ENCODE assay signal across 15 cellular contexts in genomic region chr5:67548520-67549262, GRCh38.
DNase-seq lines count a peak whose midpoint lies in the region; ATAC-seq, FAIRE-seq and TF ChIP-seq lines count a peak whose summit lies in the region.
"Had no signal": no experiment of that assay in that cellular context is flagged by ENCODE, and none has a peak within 500 bp of the region (broad histone marks: within the 10 kb centered on the region; RNA-seq: fewer than 3 reads in every experiment).

No MANE protein-coding gene starts in this region.

- H3K27me3 ChIP-seq in duodenal mucosa (ENCODE audit: control insufficient read depth in 1 of 2, insufficient read depth in 2 of 2, low read length in 2 of 2) (no peaks in the 10 kb centered on the region), lower lobe of right lung (ENCODE audit: low read depth) (no peaks in the 10 kb centered on the region), upper lobe of left lung (no peaks in the 10 kb centered on the region), foreskin keratinocyte (no peaks in the 10 kb centered on the region)

- POLR2A ChIA-PET in activated naive CD8-positive, alpha-beta T cell treated with anti-CD3 and anti-CD28 coated beads, Interleukin-2, amount 10 ng/mL, durations not matched to agents 7 days and 5 days (lab: Charles Lee), result no interaction called here

- H3K4me1 ChIP-seq in duodenal mucosa (ENCODE audit: control insufficient read depth in 1 of 2, insufficient read depth in 2 of 2, low read length in 2 of 2) (peaks cover 10 to 30% of the 10 kb centered on the region in 2 donors), lower lobe of right lung (peaks cover 7% of the 10 kb centered on the region), upper lobe of left lung (peaks cover 0 to 13% (median 6%) of the 10 kb centered on the region in 4 donors), foreskin keratinocyte (no peaks in the 10 kb centered on the region)

- H3K4me1 Mint-ChIP-seq in activated naive CD8-positive, alpha-beta T cell treated with anti-CD3 and anti-CD28 coated beads, Interleukin-2, amount 10 ng/mL, durations not matched to agents 7 days and 5 days, result peaks cover 5% of the 10 kb centered on the region
- peaks cover 6% of the 10 kb centered on the region for H3K4me1 Mint-ChIP-seq in activated naive CD8-positive, alpha-beta T cell treated with anti-CD3 and anti-CD28 coated beads for 36 hours
- H3K4me1 Mint-ChIP-seq: GM23338 had no signal

- no peaks in the 10 kb centered on the region for H3K27me3 Mint-ChIP-seq in activated naive CD8-positive, alpha-beta T cell treated with anti-CD3 and anti-CD28 coated beads, Interleukin-2, amount 10 ng/mL, durations not matched to agents 7 days and 5 days
- H3K27me3 Mint-ChIP-seq in activated naive CD8-positive, alpha-beta T cell treated with anti-CD3 and anti-CD28 coated beads for 36 hours, result no peaks in the 10 kb centered on the region
- H3K27me3 Mint-ChIP-seq: activated naive CD8-positive, alpha-beta T cell had no signal

- peaks cover 8% of the 10 kb centered on the region for H3K9me3 Mint-ChIP-seq in activated naive CD8-positive, alpha-beta T cell treated with anti-CD3 and anti-CD28 coated beads, Interleukin-2, amount 10 ng/mL, durations not matched to agents 7 days and 5 days
- peaks cover 2% of the 10 kb centered on the region for H3K9me3 Mint-ChIP-seq in activated naive CD8-positive, alpha-beta T cell treated with anti-CD3 and anti-CD28 coated beads for 36 hours
- H3K9me3 Mint-ChIP-seq: GM23338 had no signal

- H3K27ac ChIP-seq in duodenal mucosa (ENCODE audit: low read depth, low read length) (no peak overlapping the region), lower lobe of right lung (peak overlapping the region; percentile 15), upper lobe of left lung (peak overlapping the region; percentile 15 to 59 (median 50)), foreskin keratinocyte (no peak overlapping the region)
- H3K27ac ChIP-seq: KMS-11 had no signal

- WGBS in upper lobe of left lung, 2 donors, result 69% methylated on average over 8 of the region's 8 CpGs

- H3K9me3 ChIP-seq in duodenal mucosa (ENCODE audit: control insufficient read depth in 1 of 2, low read length in 2 of 2) (no peaks in the 10 kb centered on the region), lower lobe of right lung (no peaks in the 10 kb centered on the region), upper lobe of left lung (no peaks in the 10 kb centered on the region)

- H3K36me3 Mint-ChIP-seq in activated naive CD8-positive, alpha-beta T cell treated with anti-CD3 and anti-CD28 coated beads, Interleukin-2, amount 10 ng/mL, durations not matched to agents 7 days and 5 days, result peaks cover 6% of the 10 kb centered on the region
- no peaks in the 10 kb centered on the region for H3K36me3 Mint-ChIP-seq in activated naive CD8-positive, alpha-beta T cell treated with anti-CD3 and anti-CD28 coated beads for 36 hours
- H3K36me3 Mint-ChIP-seq: activated naive CD8-positive, alpha-beta T cell had no signal

- H3K9ac ChIP-seq in duodenal mucosa (ENCODE audit: low read depth in 1 of 2, low read length in 2 of 2), result no peak overlapping the region
- H3K9ac ChIP-seq: KMS-11 had no signal

- no peak for FAIRE-seq in GM19239 (lab: Jason Lieb, UNC)
- FAIRE-seq: GM12878 had no signal

- H3K27ac Mint-ChIP-seq in activated naive CD8-positive, alpha-beta T cell treated with anti-CD3 and anti-CD28 coated beads, Interleukin-2, amount 10 ng/mL, durations not matched to agents 7 days and 5 days, result no peak overlapping the region
- no peak overlapping the region for H3K27ac Mint-ChIP-seq in activated naive CD8-positive, alpha-beta T cell treated with anti-CD3 and anti-CD28 coated beads for 36 hours
- H3K27ac Mint-ChIP-seq: activated naive CD8-positive, alpha-beta T cell; GM23338 had no signal

- H3K4me3 Mint-ChIP-seq in activated naive CD8-positive, alpha-beta T cell treated with anti-CD3 and anti-CD28 coated beads, Interleukin-2, amount 10 ng/mL, durations not matched to agents 7 days and 5 days, result peak overlapping the region; percentile 57
- no peak overlapping the region for H3K4me3 Mint-ChIP-seq in activated naive CD8-positive, alpha-beta T cell treated with anti-CD3 and anti-CD28 coated beads for 36 hours
- H3K4me3 Mint-ChIP-seq: activated naive CD8-positive, alpha-beta T cell; GM23338 had no signal

- no peak for TF ChIP-seq EP300 in upper lobe of left lung (IDR thresholded peaks at IDR 0.05)

- no peak for TF ChIP-seq POLR2A in upper lobe of left lung (IDR thresholded peaks at IDR 0.05)

- no peak for DNase-seq in activated naive CD8-positive, alpha-beta T cell treated with anti-CD3 and anti-CD28 coated beads, Interleukin-2, amount 10 ng/mL, durations not matched to agents 7 days and 5 days
- DNase-seq in activated naive CD8-positive, alpha-beta T cell treated with anti-CD3 and anti-CD28 coated beads for 36 hours, result no peak
- DNase-seq in lower lobe of right lung (no peak), upper lobe of left lung (no peak), DMS79 (lab: John Stamatoyannopoulos, UW) (no peak), GM19239 (ENCODE audit: insufficient read length, low spot score) (no peak), foreskin keratinocyte (no peak)
- DNase-seq: mammary epithelial cell, right cardiac atrium, SIG-M5 had no signal

- ATAC-seq in activated naive CD8-positive, alpha-beta T cell treated with anti-CD3 and anti-CD28 coated beads, Interleukin-2, amount 10 ng/mL, durations not matched to agents 7 days and 5 days (ENCODE audit: low read depth), result no peak
- peak in 1 of 2 donors; percentile 69 for ATAC-seq in lower lobe of right lung
- ATAC-seq in upper lobe of left lung (ENCODE audit: low FRiP score in 2 of 2), result peak in 1 of 2 donors; percentile 6
- no peak for ATAC-seq in foreskin keratinocyte
- ATAC-seq: GM12878, GM23338 had no signal

- H3K4me3 ChIP-seq in duodenal mucosa (ENCODE audit: low read depth in 1 of 2, low read length in 2 of 2), result peak overlapping the region; percentile 39 to 46
- peak overlapping the region; percentile 0 for H3K4me3 ChIP-seq in lower lobe of right lung
- peak overlapping the region in 1 of 4 donors; percentile 22 for H3K4me3 ChIP-seq in upper lobe of left lung
- H3K4me3 ChIP-seq: GM12878, GM23338 had no signal

- intact Hi-C loops in lower lobe of right lung (cut with DNase I), result no loop called here

- TF ChIP-seq CTCF in lower lobe of right lung (IDR thresholded peaks at IDR 0.05), result no peak
- no peak for TF ChIP-seq CTCF in upper lobe of left lung (IDR thresholded peaks at IDR 0.05)
- no peak for TF ChIP-seq CTCF in foreskin keratinocyte (conservative IDR thresholded peaks at IDR 0.05)

- no peaks in the 10 kb centered on the region for H3K36me3 ChIP-seq in duodenal mucosa (ENCODE audit: control insufficient read depth in 1 of 2, insufficient read depth in 2 of 2, low read length in 2 of 2)
- no peaks in the 10 kb centered on the region for H3K36me3 ChIP-seq in lower lobe of right lung
- H3K36me3 ChIP-seq in upper lobe of left lung, result no peaks in the 10 kb centered on the region

Comparison
In these comparisons a context has a peak if more than half of its experiments do, and no peak if none do; other contexts are left out.
1. H3K27ac ChIP-seq: peak in lower lobe of right lung (single experiment) and upper lobe of left lung (4 of 4); none in duodenal mucosa (single experiment) and foreskin keratinocyte (single experiment).